11 cellular contexts compared by ENCODE assay signal in genomic region chr10:23338155-23338828, GRCh38. TPM values are rescaled to one million over a fixed set of nuclear protein-coding genes. Genes with fewer than 3 reads are reported as not detected.
DNase-seq lines count a peak whose midpoint lies in the region; ATAC-seq and TF ChIP-seq lines count a peak whose summit lies in the region.
"Had no signal": no experiment of that assay in that cellular context is flagged by ENCODE, and none has a peak within 500 bp of the region (broad histone marks: within the 10 kb centered on the region; RNA-seq: fewer than 3 reads in every experiment).

No MANE protein-coding gene starts in this region.

- H3K4me1 ChIP-seq in A673 (ENCODE audit: insufficient read depth, low read length, poor library complexity, severe bottlenecking) = peaks cover 24% of the 10 kb centered on the region

- no peaks in the 10 kb centered on the region for H3K27me3 ChIP-seq in A673 (replicated peaks; ENCODE audit: insufficient read depth, low read depth, low read length, poor library complexity)

- POLR2A ChIA-PET in A673 (lab: Charles Lee; ENCODE audit: low non-redundant PET) = no interaction called here

- BruUV-seq in A673 (replicated peaks; lab: Mats Ljungman, UMichigan) = no TSS peak

- H3K36me3 ChIP-seq in A673 (ENCODE audit: insufficient read depth, low read length, poor library complexity, severe bottlenecking) = no peaks in the 10 kb centered on the region

- H3K9me3 ChIP-seq in A673 (ENCODE audit: low read depth, low read length, poor library complexity, severe bottlenecking) = no peaks in the 10 kb centered on the region

- peak; percentile 72 for DNase-seq in A172 (ENCODE audit: low spot score)
- peak; percentile 35 for DNase-seq in SK-MEL-5 (ENCODE audit: low read depth, low spot score)
- DNase-seq in iPS-NIHi7 (ENCODE audit: extremely low spot score) = peak; percentile 41
- no peak for DNase-seq in NCI-H2029 (lab: John Stamatoyannopoulos, UW)
- DNase-seq in stimulated activated CD4-positive, alpha-beta T cell treated with anti-CD3 and anti-CD28 coated beads, Interleukin-4, amount 100 ng/mL, for 1 hour = no peak
- no peak for DNase-seq in A673 (ENCODE audit: low spot score)
- DNase-seq in SKM-1 (lab: John Stamatoyannopoulos, UW; ENCODE audit: unreplicated experiment) = no peak
- DNase-seq: NCI-H774, T-helper 2 cell had no signal

- intact Hi-C loops in A673 (cut with micrococcal nuclease; ENCODE audit: unreplicated experiment) = no loop called here

- peak; percentile 35 for ATAC-seq in GM18907 (IDR thresholded peaks at IDR 0.05; ENCODE audit: unreplicated experiment)

- in situ Hi-C loops in SK-MEL-5 (cut with HindIII; ENCODE audit: low pct_unique_long_range_greater_than_20kb, low sequenced_read_pairs) = no loop called here

- CTCF ChIA-PET in A673 (lab: Charles Lee) = no interaction called here

- no peak for TF ChIP-seq CTCF in A673 (conservative IDR thresholded peaks at IDR 0.05; ENCODE audit: low read depth, low read length)

- no peak overlapping the region for H3K27ac ChIP-seq in A673 (ENCODE audit: low read depth, low read length, poor library complexity, severe bottlenecking)

- no peak overlapping the region for H3K4me3 ChIP-seq in A673 (ENCODE audit: low read depth, low read length, poor library complexity, severe bottlenecking)

RNA-seq across cellular contexts. Expression of gene C10orf67, which starts 6.3 kb away (rescaled TPM):
- 1.0 TPM in 1 of 2 replicates, not detected in the other for total RNA-seq in A172 (2014; rRNA removed; shearing (Covaris generic))
- not detected in 2 replicates for total RNA-seq in SK-MEL-5 (2014; rRNA removed; shearing (Covaris generic))
- polyA plus RNA-seq in SK-MEL-5 (2015; cell fraction: cytosol; rRNA removed) = not detected in 2 replicates
- not detected in 2 replicates for polyA plus RNA-seq in SK-MEL-5 (2015; cell fraction: nucleus; rRNA removed)
- 0.13 and 0.50 TPM in 2 replicates for total RNA-seq in A673 (2021)
- total RNA-seq: ureter had no signal

Comparison
In these comparisons a context has a peak if more than half of its experiments do, and no peak if none do; other contexts are left out.
1. DNase-seq: peak in A172 (single experiment), SK-MEL-5 (single experiment) and iPS-NIHi7 (single experiment); none in NCI-H2029 (single experiment), stimulated activated CD4-positive, alpha-beta T cell treated with anti-CD3 and anti-CD28 coated beads, Interleukin-4, amount 100 ng/mL, for 1 hour (single experiment), A673 (single experiment) and SKM-1 (single experiment).